ENCODE assay signal across 28 cellular contexts in the genomic region with DNA sequence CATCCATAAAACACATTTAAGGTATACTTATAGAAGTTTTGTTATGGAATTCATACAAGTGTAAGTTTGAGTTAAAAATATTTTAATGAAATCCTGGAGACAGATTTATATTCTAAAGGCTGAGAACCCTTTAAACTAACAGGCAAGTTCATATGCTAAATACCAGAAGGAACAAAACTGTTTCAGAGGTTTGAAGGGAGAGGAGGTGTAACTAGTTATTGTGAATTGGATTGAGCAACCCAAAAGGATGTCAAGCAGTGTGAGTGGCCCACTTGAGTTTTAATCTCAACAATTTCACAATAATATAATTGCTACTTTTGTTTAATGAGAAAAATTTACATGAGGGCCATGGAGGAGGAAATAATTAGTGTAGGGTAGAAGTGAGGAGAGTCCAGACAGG.
"Had no signal": no experiment of that assay in that cellular context is flagged by ENCODE, and none has a peak within 500 bp of the region (broad histone marks: within the 10 kb centered on the region; RNA-seq: fewer than 3 reads in every experiment).

No MANE protein-coding gene starts in this region.

- H3K36me3 ChIP-seq: brain microvascular endothelial cell, SJCRH30 had no signal

- DNase-seq: activated CD4-positive, alpha-beta T cell treated with anti-CD3 and anti-CD28 coated beads, Interleukin-2, amount 10 ng/mL, durations not matched to agents 24 days and 14 days; activated CD4-positive, alpha-beta T cell treated with anti-CD3 and anti-CD28 coated beads, Interleukin-2, amount 50 U/mL, for 4 hours; activated CD8-positive, alpha-beta T cell treated with anti-CD3 and anti-CD28 coated beads for 36 hours; activated effector memory CD4-positive, alpha-beta T cell treated with anti-CD3 and anti-CD28 coated beads, Interleukin-2, amount 50 U/mL, for 16 hours; activated naive CD4-positive, alpha-beta T cell; activated naive CD4-positive, alpha-beta T cell treated with anti-CD3 and anti-CD28 coated beads, Interleukin-2, amount 50 U/mL, for 16 hours; activated naive CD8-positive, alpha-beta T cell treated with anti-CD3 and anti-CD28 coated beads for 36 hours; activated T-cell treated with anti-CD3 and anti-CD28 coated beads, Interleukin-2, amount 50 U/mL, for 1 hour; activated T-cell treated with anti-CD3 and anti-CD28 coated beads, Interleukin-2, amount 50 U/mL, for 72 hours; amniotic stem cell; aorta; brain microvascular endothelial cell; central memory CD4-positive, alpha-beta T cell; NCI-H1092 treated with DMSO at 0.1 percent for 48 hours; NCI-H146; NCI-H187; NCI-H2029 treated with DMSO at 0.1 percent for 48 hours; NCI-H2107; NCI-H345; NCI-H524 treated with DMSO at 0.1 percent for 48 hours; OCI-M1; SHP77; SJCRH30; T1000 had no signal

- H3K4me3 ChIP-seq: SJCRH30, SK-N-MC had no signal

- ATAC-seq: activated CD8-positive, alpha-beta T cell treated with anti-CD3 and anti-CD28 coated beads for 36 hours; activated T-cell treated with anti-CD3 and anti-CD28 coated beads, Interleukin-2, amount 50 U/mL, for 72 hours; activated T-helper 17 cell treated with anti-CD3 and anti-CD28 coated beads, Interleukin-2, amount 50 U/mL, for 72 hours had no signal

- H3K27ac ChIP-seq: brain microvascular endothelial cell, KMS-11, SJCRH30, SK-N-MC had no signal

- H3K27me3 ChIP-seq: brain microvascular endothelial cell, SJCRH30 had no signal

- FAIRE-seq: TTC549 had no signal
